ENCODE assay signal across 19 cellular contexts in genomic region chr2:71341645-71342044, GRCh38. TPM values are rescaled to one million over a fixed set of nuclear protein-coding genes. Genes with fewer than 3 reads are reported as not detected.
DNase-seq lines count a peak whose midpoint lies in the region; ATAC-seq and TF ChIP-seq lines count a peak whose summit lies in the region.
"Had no signal": no experiment of that assay in that cellular context is flagged by ENCODE, and none has a peak within 500 bp of the region (broad histone marks: within the 10 kb centered on the region; RNA-seq: fewer than 3 reads in every experiment).

No MANE protein-coding gene starts in this region.

- H3K4me3 ChIP-seq in HEK293 (ENCODE audit: low read depth, low read length) (no peak overlapping the region), endodermal cell (ENCODE audit: low read length) (peak overlapping the region; percentile 31), right lobe of liver (no peak overlapping the region), OCI-LY7 (ENCODE audit: low read depth, low read length, poor library complexity, severe bottlenecking) (no peak overlapping the region)
- H3K4me3 ChIP-seq: BLaER1, HAP-1, K562 had no signal

- TF ChIP-seq CTCF in HEK293 (tag by site-specific recombination; IDR thresholded peaks at IDR 0.05), result no peak
- TF ChIP-seq CTCF in endodermal cell (conservative IDR thresholded peaks at IDR 0.05), result no peak
- no peak for TF ChIP-seq CTCF in right lobe of liver (IDR thresholded peaks at IDR 0.05)
- TF ChIP-seq CTCF in OCI-LY7 (conservative IDR thresholded peaks at IDR 0.05; ENCODE audit: low read length), result no peak

- no peak for TF ChIP-seq POLR2A in right lobe of liver (IDR thresholded peaks at IDR 0.05)

- H2AFZ ChIP-seq in OCI-LY7 (ENCODE audit: low read length), result no peak overlapping the region

- H3K4me1 ChIP-seq in HEK293 (ENCODE audit: control insufficient read depth, insufficient read depth, low read length) (peaks cover 25% of the 10 kb centered on the region), endodermal cell (ENCODE audit: control insufficient read depth, insufficient read depth, low read length) (peaks cover 7% of the 10 kb centered on the region), right lobe of liver (peaks cover 0 to 37% (median 5%) of the 10 kb centered on the region in 4 donors), OCI-LY7 (ENCODE audit: insufficient read depth, low read length, poor library complexity, severe bottlenecking) (no peaks in the 10 kb centered on the region)

- H3K4me3 Mint-ChIP-seq in endodermal cell (no peak overlapping the region), immature natural killer cell (no peak overlapping the region)
- H3K4me3 Mint-ChIP-seq: CD14-positive monocyte had no signal

- WGBS in endodermal cell (ENCODE audit: insufficient coverage in 1 of 2, insufficient read length in 1 of 2), 2 experiments, result 100% methylated on average over 4 of the region's 4 CpGs; no CpG with 5 or more reads in 1 of the 2 experiments
- WGBS in right lobe of liver (ENCODE audit: insufficient coverage, low coverage, low lambda C conversion rate, missing lambda C conversion rate), result 28% methylated on average over 4 of the region's 4 CpGs

- no peak overlapping the region for H3K27ac Mint-ChIP-seq in endodermal cell
- H3K27ac Mint-ChIP-seq in immature natural killer cell, result no peak overlapping the region

- H3K4me1 Mint-ChIP-seq in endodermal cell (peaks cover 35% of the 10 kb centered on the region), immature natural killer cell (peaks cover 70 to 86% of the 10 kb centered on the region in 2 donors)

- H3K9me2 ChIP-seq in OCI-LY7 (ENCODE audit: insufficient read depth, low read length), result no peaks in the 10 kb centered on the region

- H3K27ac ChIP-seq in HEK293 (ENCODE audit: extremely low read depth, low read depth, low read length) (no peak overlapping the region), endodermal cell (ENCODE audit: low read depth, low read length) (no peak overlapping the region), right lobe of liver (peak overlapping the region in 2 of 3 donors; percentile 2 to 19), OCI-LY7 (ENCODE audit: low read depth, low read length, poor library complexity, severe bottlenecking) (no peak overlapping the region)
- H3K27ac ChIP-seq: BLaER1, HL-60 had no signal

- H3K27me3 Mint-ChIP-seq in endodermal cell (ENCODE audit: insufficient read depth) (no peaks in the 10 kb centered on the region), immature natural killer cell (ENCODE audit: low read depth in 3 of 3) (peaks cover 0 to 2% (median 0%) of the 10 kb centered on the region in 3 donors)
- H3K27me3 Mint-ChIP-seq: CD4-positive, alpha-beta memory T cell had no signal

- ATAC-seq in right lobe of liver, result peak in 3 of 4 donors; percentile 52 to 73 (median 63)
- ATAC-seq: K562 had no signal

- peaks cover 31% of the 10 kb centered on the region for H4K20me1 ChIP-seq in OCI-LY7 (ENCODE audit: insufficient read depth, low read length)

- in situ Hi-C loops in G401 (cut with HindIII; ENCODE audit: low sequenced_read_pairs), result no loop called here

- peaks cover 93% of the 10 kb centered on the region for H3K79me2 ChIP-seq in OCI-LY7 (ENCODE audit: insufficient read depth, low read depth, low read length)

- H3K36me3 Mint-ChIP-seq in endodermal cell (ENCODE audit: low read depth), result peaks cover 10% of the 10 kb centered on the region
- peaks cover 0 to 3% (median 0%) of the 10 kb centered on the region in 3 donors for H3K36me3 Mint-ChIP-seq in immature natural killer cell

- POLR2A ChIA-PET in HEK293 (lab: Yijun Ruan, JAX) (no interaction called here), OCI-LY7 (lab: Charles Lee) (no interaction called here)

- H3K9ac ChIP-seq in endodermal cell (ENCODE audit: extremely low read depth, low read length, poor library complexity, severe bottlenecking), result no peak overlapping the region
- H3K9ac ChIP-seq: BLaER1 had no signal

- intact Hi-C loops in right lobe of liver (cut with DNase I), result no loop called here
- intact Hi-C loops in OCI-LY7 (cut with micrococcal nuclease; ENCODE audit: unreplicated experiment), result no loop called here

- no peaks in the 10 kb centered on the region for H3K36me3 ChIP-seq in HEK293 (ENCODE audit: control insufficient read depth in 2 of 2, insufficient read depth in 1 of 2, low read length in 2 of 2)
- H3K36me3 ChIP-seq in endodermal cell (ENCODE audit: control insufficient read depth, insufficient read depth, low read length), result peaks cover 53% of the 10 kb centered on the region
- no peaks in the 10 kb centered on the region for H3K36me3 ChIP-seq in right lobe of liver
- H3K36me3 ChIP-seq in OCI-LY7 (ENCODE audit: insufficient read depth, low read length), result peaks cover 30% of the 10 kb centered on the region; the same call in 1 of the 2 replicates
- H3K36me3 ChIP-seq: HAP-1 had no signal

- H3K9me3 Mint-ChIP-seq in endodermal cell (no peaks in the 10 kb centered on the region), immature natural killer cell (no peaks in the 10 kb centered on the region)
- H3K9me3 Mint-ChIP-seq: CD14-positive monocyte; CD4-positive, alpha-beta memory T cell had no signal

- H3K4me2 ChIP-seq in OCI-LY7 (ENCODE audit: low read length), result no peak overlapping the region
- H3K4me2 ChIP-seq: BLaER1 had no signal

- DNase-seq in DMS79 (lab: John Stamatoyannopoulos, UW) (peak; percentile 52), endodermal cell (no peak), right lobe of liver (no peak), OCI-LY7 (ENCODE audit: low spot score) (no peak), GM19240 (ENCODE audit: insufficient read length, low spot score) (no peak), G401 (ENCODE audit: low spot score) (no peak), immature natural killer cell (no peak)
- DNase-seq: 8988T; CD4-positive, alpha-beta memory T cell; DMS 273 treated with DMSO at 0.1 percent for 48 hours; DMS53; GF-D8; IMR-90 had no signal

- BruUV-seq in OCI-LY7 (replicated peaks; lab: Mats Ljungman, UMichigan), result no TSS peak

- H3K9me3 ChIP-seq in HEK293 (ENCODE audit: control insufficient read depth, insufficient read depth, low read depth, low read length) (no peaks in the 10 kb centered on the region), endodermal cell (ENCODE audit: control insufficient read depth, low read length) (no peaks in the 10 kb centered on the region), right lobe of liver (no peaks in the 10 kb centered on the region), OCI-LY7 (ENCODE audit: low read length) (no peaks in the 10 kb centered on the region)
- H3K9me3 ChIP-seq: BLaER1, HAP-1 had no signal

- no peaks in the 10 kb centered on the region for H3K27me3 ChIP-seq in endodermal cell (ENCODE audit: control insufficient read depth, insufficient read depth, low read length, poor library complexity, severe bottlenecking)
- H3K27me3 ChIP-seq in right lobe of liver, result no peaks in the 10 kb centered on the region
- H3K27me3 ChIP-seq: BLaER1 had no signal

- CTCF ChIA-PET in HEK293 (lab: Yijun Ruan, JAX) (interaction anchor here (0.6 to 0.8 kb wide), 2 partner anchors 11 to 285 kb away, joined by 3 read pairs; no protein-coding TSS in a partner anchor), OCI-LY7 (lab: Charles Lee; ENCODE audit: unreplicated experiment) (no interaction called here)

TF ChIP-seq in HEK293, 187 proteins besides CTCF, POLR2A, EP300 and RAD21 (continues in another document):
- TF ChIP-seq PRDM6 (tag by site-specific recombination; IDR thresholded peaks at IDR 0.05), result peak; percentile 56; the same call in 1 of the 2 replicates
- TF ChIP-seq, protein P1, sequence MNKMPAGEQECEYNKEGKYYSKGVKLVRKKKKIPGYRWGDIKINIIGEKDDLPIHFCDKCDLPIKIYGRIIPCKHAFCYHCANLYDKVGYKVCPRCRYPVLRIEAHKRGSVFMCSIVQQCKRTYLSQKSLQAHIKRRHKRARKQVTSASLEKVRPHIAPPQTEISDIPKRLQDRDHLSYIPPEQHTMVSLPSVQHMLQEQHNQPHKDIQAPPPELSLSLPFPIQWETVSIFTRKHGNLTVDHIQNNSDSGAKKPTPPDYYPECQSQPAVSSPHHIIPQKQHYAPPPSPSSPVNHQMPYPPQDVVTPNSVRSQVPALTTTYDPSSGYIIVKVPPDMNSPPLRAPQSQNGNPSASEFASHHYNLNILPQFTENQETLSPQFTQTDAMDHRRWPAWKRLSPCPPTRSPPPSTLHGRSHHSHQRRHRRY (tag by site-specific recombination; IDR thresholded peaks at IDR 0.05), result no peak
- TF ChIP-seq FEZF1 (tag by site-specific recombination; IDR thresholded peaks at IDR 0.05), result peak; percentile 31; the same call in 1 of the 2 replicates
- TF ChIP-seq, protein P2, sequence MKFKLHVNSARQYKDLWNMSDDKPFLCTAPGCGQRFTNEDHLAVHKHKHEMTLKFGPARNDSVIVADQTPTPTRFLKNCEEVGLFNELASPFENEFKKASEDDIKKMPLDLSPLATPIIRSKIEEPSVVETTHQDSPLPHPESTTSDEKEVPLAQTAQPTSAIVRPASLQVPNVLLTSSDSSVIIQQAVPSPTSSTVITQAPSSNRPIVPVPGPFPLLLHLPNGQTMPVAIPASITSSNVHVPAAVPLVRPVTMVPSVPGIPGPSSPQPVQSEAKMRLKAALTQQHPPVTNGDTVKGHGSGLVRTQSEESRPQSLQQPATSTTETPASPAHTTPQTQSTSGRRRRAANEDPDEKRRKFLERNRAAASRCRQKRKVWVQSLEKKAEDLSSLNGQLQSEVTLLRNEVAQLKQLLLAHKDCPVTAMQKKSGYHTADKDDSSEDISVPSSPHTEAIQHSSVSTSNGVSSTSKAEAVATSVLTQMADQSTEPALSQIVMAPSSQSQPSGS (tag by site-specific recombination; IDR thresholded peaks at IDR 0.05; ENCODE audit: low read depth), result 0 out of 2 replicates have a peak, but pooled peaks have one; percentile 43

RNA-seq across cellular contexts. Expression of gene ZNF638, which starts 10.1 kb away (rescaled TPM):
- total RNA-seq in endodermal cell, result 100 to 1,000 TPM; 196 to 208 TPM
- 134 TPM for polyA plus RNA-seq in endodermal cell (2013, experiment 1 of 2)
- 125 TPM for polyA plus RNA-seq in endodermal cell (2013, experiment 2 of 2)
- total RNA-seq in right lobe of liver, result 10 to 100 TPM; 41.8 to 65.8 (median 61.5) TPM
- total RNA-seq in OCI-LY7 (2014; rRNA removed; shearing (Covaris generic)), result 138 and 165 TPM in 2 replicates
- 114 and 123 TPM in 2 replicates for total RNA-seq in OCI-LY7 (2022)
- total RNA-seq in G401 (2014; rRNA removed; shearing (Covaris generic)), result 94.2 and 106 TPM in 2 replicates
- polyA plus RNA-seq in immature natural killer cell, result 10 to 100 TPM in 2 of 3 donors, 1 to 10 TPM in 1; 9.4 to 37.7 (median 21.8) TPM

Comparison
In these comparisons a context has a peak if more than half of its experiments do, and no peak if none do; other contexts are left out.
1. H3K27ac ChIP-seq: peak in right lobe of liver (2 of 3); none in HEK293 (single experiment), endodermal cell (single experiment) and OCI-LY7 (single experiment).